Comparison of ENCODE assay signal across 9 cellular contexts in genomic region chr17:27247071-27247957, GRCh38. TPM values are rescaled to one million over a fixed set of nuclear protein-coding genes. Genes with fewer than 3 reads are reported as not detected.
A peak's percentile ranks its signal among the peaks of the same experiment; 100 is the strongest.
DNase-seq lines count a peak whose midpoint lies in the region; FAIRE-seq and TF ChIP-seq lines count a peak whose summit lies in the region.
"Had no signal": no experiment of that assay in that cellular context is flagged by ENCODE, and none has a peak within 500 bp of the region (broad histone marks: within the 10 kb centered on the region; RNA-seq: fewer than 3 reads in every experiment).

No MANE protein-coding gene starts in this region.

- H3K4me3 Mint-ChIP-seq in activated naive CD4-positive, alpha-beta T cell treated with anti-CD3 and anti-CD28 coated beads for 36 hours, result no peak overlapping the region
- H3K4me3 Mint-ChIP-seq: H9 had no signal

- H3K4me3 ChIP-seq in tibial nerve (no peak overlapping the region), H7 (ENCODE audit: insufficient read depth, low read depth, low read length) (no peak overlapping the region)

- no peaks in the 10 kb centered on the region for H3K4me1 Mint-ChIP-seq in activated naive CD4-positive, alpha-beta T cell treated with anti-CD3 and anti-CD28 coated beads for 36 hours (ENCODE audit: low read depth)

- H3K36me3 ChIP-seq in tibial nerve (no peaks in the 10 kb centered on the region), H7 (replicated peaks; ENCODE audit: control insufficient read depth, insufficient read depth, low read length) (no peaks in the 10 kb centered on the region)

- CTCF ChIA-PET in activated naive CD4-positive, alpha-beta T cell treated with anti-CD3 and anti-CD28 coated beads for 36 hours (lab: Charles Lee), result interaction anchor here (3.3 kb wide), 1 partner anchor 11 kb away, joined by 15 read pairs; no protein-coding TSS in a partner anchor

- TF ChIP-seq CTCF in tibial nerve (IDR thresholded peaks at IDR 0.05), result no peak

- peak; percentile 5 for FAIRE-seq in islet of Langerhans (lab: Jason Lieb, UNC)
- FAIRE-seq: TTC549 had no signal

- TF ChIP-seq EP300 in tibial nerve (IDR thresholded peaks at IDR 0.05), result peak; percentile 78 to 95

- no peaks in the 10 kb centered on the region for H3K9me3 ChIP-seq in tibial nerve

- peaks cover 0 to 77% (median 37%) of the 10 kb centered on the region in 4 donors for H3K4me1 ChIP-seq in tibial nerve

- 14 to 22% methylated on average over 7 of the region's 7 CpGs for WGBS in tibial nerve, 2 donors

- peaks cover 10% of the 10 kb centered on the region for H3K27me3 Mint-ChIP-seq in activated naive CD4-positive, alpha-beta T cell treated with anti-CD3 and anti-CD28 coated beads for 36 hours (ENCODE audit: low read depth)

- DNase-seq in NCI-H1048 (lab: John Stamatoyannopoulos, UW), result peak; percentile 14
- peak; percentile 19 for DNase-seq in astrocyte of the hippocampus (ENCODE audit: low read depth, low spot score)
- DNase-seq in tibial nerve (ENCODE audit: low spot score in 2 of 2), result peak; percentile 36 to 73
- DNase-seq in activated naive CD4-positive, alpha-beta T cell treated with Interleukin-2 at 50 U/mL for 16 hours, result no peak
- DNase-seq in activated naive CD4-positive, alpha-beta T cell treated with anti-CD3 and anti-CD28 coated beads for 36 hours, result no peak
- no peak for DNase-seq in H7
- DNase-seq: H9 had no signal

- no peak for TF ChIP-seq POLR2A in tibial nerve (IDR thresholded peaks at IDR 0.05)

- intact Hi-C loops in activated naive CD4-positive, alpha-beta T cell treated with anti-CD3 and anti-CD28 coated beads for 36 hours (cut with micrococcal nuclease), result no loop called here

- peak overlapping the region; percentile 71 to 94 (median 92) for H3K27ac ChIP-seq in tibial nerve

- H3K27me3 ChIP-seq in tibial nerve (no peaks in the 10 kb centered on the region), H7 (ENCODE audit: control insufficient read depth, insufficient read depth, low read length) (no peaks in the 10 kb centered on the region)

- no peaks in the 10 kb centered on the region for H3K9me3 Mint-ChIP-seq in activated naive CD4-positive, alpha-beta T cell treated with anti-CD3 and anti-CD28 coated beads for 36 hours

- no peak overlapping the region for H3K27ac Mint-ChIP-seq in activated naive CD4-positive, alpha-beta T cell treated with anti-CD3 and anti-CD28 coated beads for 36 hours
- H3K27ac Mint-ChIP-seq: H9 had no signal

- no peaks in the 10 kb centered on the region for H3K36me3 Mint-ChIP-seq in activated naive CD4-positive, alpha-beta T cell treated with anti-CD3 and anti-CD28 coated beads for 36 hours (ENCODE audit: low read depth)

RNA-seq across cellular contexts. Expression of gene WSB1, which starts 46.6 kb away (rescaled TPM):
- 100 to 1,000 TPM; 201 to 225 (median 213) TPM for total RNA-seq in tibial nerve
- 100 to 1,000 TPM; 112 to 118 TPM for total RNA-seq in activated naive CD4-positive, alpha-beta T cell treated with anti-CD3 and anti-CD28 coated beads for 36 hours
- total RNA-seq in H7 (2014; rRNA removed; shearing (Covaris generic)), result 66.7 and 92.2 TPM in 2 replicates

Comparison
In these comparisons a context has a peak if more than half of its experiments do, and no peak if none do; other contexts are left out.
1. DNase-seq: peak in NCI-H1048 (single experiment), astrocyte of the hippocampus (single experiment) and tibial nerve (2 of 2); none in activated naive CD4-positive, alpha-beta T cell treated with Interleukin-2 at 50 U/mL for 16 hours (single experiment), activated naive CD4-positive, alpha-beta T cell treated with anti-CD3 and anti-CD28 coated beads for 36 hours (single experiment) and H7 (single experiment).